In genomic region chrX:82041034-82041433, GRCh38 we compare ENCODE assay signal across 25 cellular contexts.
"Had no signal": no experiment of that assay in that cellular context is flagged by ENCODE, and none has a peak within 500 bp of the region (broad histone marks: within the 10 kb centered on the region; RNA-seq: fewer than 3 reads in every experiment).

No MANE protein-coding gene starts in this region.

- ATAC-seq: effector memory CD8-positive, alpha-beta T cell; esophagus mucosa; foreskin keratinocyte; gastroesophageal sphincter; heart left ventricle; heart right ventricle had no signal

- H3K27me3 Mint-ChIP-seq: dendritic cell treated with granulocyte-macrophage colony-stimulating factor and Interleukin-4, amounts not matched to agents 40 ng/mL and 50 ng/mL, for 4 days; effector memory CD8-positive, alpha-beta T cell had no signal

- H3K36me3 ChIP-seq: colonic mucosa, esophagus muscularis mucosa, esophagus squamous epithelium, gastroesophageal sphincter, heart left ventricle, heart right ventricle had no signal

- H3K4me1 ChIP-seq: colonic mucosa, esophagus muscularis mucosa, esophagus squamous epithelium, foreskin keratinocyte, gastroesophageal sphincter, heart left ventricle, heart right ventricle had no signal

- FAIRE-seq: endothelial cell of umbilical vein had no signal

- H3K27me3 ChIP-seq: colonic mucosa, esophagus muscularis mucosa, esophagus squamous epithelium, foreskin keratinocyte, gastroesophageal sphincter, heart left ventricle, heart right ventricle had no signal

- H3K9me3 ChIP-seq: colonic mucosa, esophagus muscularis mucosa, esophagus squamous epithelium, gastroesophageal sphincter had no signal

- H3K4me1 Mint-ChIP-seq: endodermal cell had no signal

- H3K27ac Mint-ChIP-seq: dendritic cell treated with granulocyte-macrophage colony-stimulating factor and Interleukin-4, amounts not matched to agents 40 ng/mL and 50 ng/mL, for 4 days; effector memory CD8-positive, alpha-beta T cell; endodermal cell had no signal

- H3K4me3 ChIP-seq: colonic mucosa, coronary artery, dorsolateral prefrontal cortex, esophagus muscularis mucosa, esophagus squamous epithelium, gastroesophageal sphincter, heart left ventricle, heart right ventricle had no signal

- H3K9me3 Mint-ChIP-seq: effector memory CD8-positive, alpha-beta T cell had no signal

- H3K4me3 Mint-ChIP-seq: dendritic cell treated with granulocyte-macrophage colony-stimulating factor and Interleukin-4, amounts not matched to agents 40 ng/mL and 50 ng/mL, for 4 days; effector memory CD8-positive, alpha-beta T cell; endodermal cell had no signal

- DNase-seq: colonic mucosa; cortex of kidney; dermis blood vessel endothelial cell; dorsolateral prefrontal cortex; effector CD4-positive, alpha-beta T cell; effector CD8-positive, alpha-beta T cell; effector memory CD4-positive, alpha-beta T cell; effector memory CD8-positive, alpha-beta T cell; endodermal cell; erythroblast; esophagus squamous epithelium; foreskin fibroblast; foreskin keratinocyte; foreskin melanocyte; glutamatergic neuron; head of caudate nucleus; heart left ventricle; heart right ventricle had no signal

- H3K27ac ChIP-seq: colonic mucosa, coronary artery, dorsolateral prefrontal cortex, epithelial cell of prostate, esophagus muscularis mucosa, esophagus squamous epithelium, foreskin keratinocyte, gastroesophageal sphincter, heart left ventricle, heart right ventricle had no signal
